Comparison of ENCODE assay signal across 5 cellular contexts in genomic region chr13:94700536-94700935, GRCh38. TPM values are rescaled to one million over a fixed set of nuclear protein-coding genes. Genes with fewer than 3 reads are reported as not detected.
"Had no signal": no experiment of that assay in that cellular context is flagged by ENCODE, and none has a peak within 500 bp of the region (broad histone marks: within the 10 kb centered on the region; RNA-seq: fewer than 3 reads in every experiment).

No MANE protein-coding gene starts in this region.

- DNase-seq: H9, HCEC 1CT, IMR-90 had no signal

- H3K4me3 Mint-ChIP-seq: GM23338, H9 had no signal

- H3K27ac Mint-ChIP-seq: GM23338, H9 had no signal

RNA-seq across cellular contexts. Expression of gene SOX21, which starts 11.8 kb away (rescaled TPM):
- total RNA-seq: HT-29, IMR-90 had no signal
